In genomic region chr20:38564680-38565079, GRCh38 we compare ENCODE assay signal across 32 cellular contexts. TPM values are rescaled to one million over a fixed set of nuclear protein-coding genes. Genes with fewer than 3 reads are reported as not detected.
"Had no signal": no experiment of that assay in that cellular context is flagged by ENCODE, and none has a peak within 500 bp of the region (broad histone marks: within the 10 kb centered on the region; RNA-seq: fewer than 3 reads in every experiment).

No MANE protein-coding gene starts in this region.

- H3K27ac Mint-ChIP-seq: mesothelial cell of epicardium, natural killer cell, nephron progenitor cell, neural progenitor cell, progenitor cell of endocrine pancreas, type B pancreatic cell had no signal

- DNase-seq: islet precursor cell; left ventricle myocardium inferior; mesendoderm; naive B cell; natural killer cell; nephron progenitor cell; occipital lobe; right lobe of liver; stimulated activated CD4-positive, alpha-beta T cell treated with anti-CD3 and anti-CD28 coated beads, Interleukin-1b, Interleukin-23, amount 100 ng/mL, for 48 hours; stimulated activated CD4-positive, alpha-beta T cell treated with anti-CD3 and anti-CD28 coated beads, Interleukin-2, amount 100 ng/mL, for 48 hours; stimulated activated naive CD4-positive, alpha-beta T cell treated with Interleukin-2 at 50 U/mL for 16 hours; stimulated activated naive CD8-positive, alpha-beta T cell treated with anti-CD3 and anti-CD28 coated beads, Interleukin-15, amount 100 ng/mL, for 72 hours; substantia nigra; uterus had no signal

- H3K4me3 Mint-ChIP-seq: mesothelial cell of epicardium; natural killer cell; nephron progenitor cell; neural progenitor cell; stimulated activated naive CD8-positive, alpha-beta T cell treated with anti-CD3 and anti-CD28 coated beads, Interleukin-15, amount 100 ng/mL, for 72 hours; type B pancreatic cell had no signal

- H3K4me1 Mint-ChIP-seq: naive B cell; nephron progenitor cell; neural progenitor cell; stimulated activated naive CD8-positive, alpha-beta T cell treated with anti-CD3 and anti-CD28 coated beads, Interleukin-15, amount 100 ng/mL, for 72 hours had no signal

- ATAC-seq: natural killer cell; right lobe of liver; stimulated activated naive CD8-positive, alpha-beta T cell treated with anti-CD3 and anti-CD28 coated beads, Interleukin-15, amount 100 ng/mL, for 72 hours had no signal

- H3K9me3 Mint-ChIP-seq: mesothelial cell of epicardium; naive B cell; natural killer cell; nephron progenitor cell; neural progenitor cell; stimulated activated naive CD8-positive, alpha-beta T cell treated with anti-CD3 and anti-CD28 coated beads, Interleukin-15, amount 100 ng/mL, for 72 hours; type B pancreatic cell had no signal

- H3K27me3 Mint-ChIP-seq: naive B cell; progenitor cell of endocrine pancreas; stimulated activated naive CD8-positive, alpha-beta T cell treated with anti-CD3 and anti-CD28 coated beads, Interleukin-15, amount 100 ng/mL, for 72 hours; type B pancreatic cell had no signal

RNA-seq across cellular contexts. Expression of gene ADIG, which starts 16.3 kb away (rescaled TPM):
- total RNA-seq: hepatocyte, kidney epithelial cell, left ventricle myocardium inferior, lower leg skin, lung, mesothelial cell of epicardium, mononuclear cell, natural killer cell, occipital lobe, osteocyte, progenitor cell of endocrine pancreas, pulmonary artery endothelial cell, renal cortical epithelial cell, right atrium auricular region, right lobe of liver, skeletal muscle tissue, smooth muscle cell, temporal lobe, tibial nerve, ureter, uterus had no signal

RNA-seq across cellular contexts. Expression of gene ARHGAP40, which starts 36.9 kb away (rescaled TPM):
- total RNA-seq: left ventricle myocardium inferior, mononuclear cell, natural killer cell, occipital lobe, osteocyte, progenitor cell of endocrine pancreas, pulmonary artery endothelial cell, right atrium auricular region, skeletal muscle tissue, temporal lobe, tibial nerve had no signal
